ENCODE assay signal across 1 cellular context in genomic region chr3:196637941-196638340, GRCh38. TPM values are rescaled to one million over a fixed set of nuclear protein-coding genes. Genes with fewer than 3 reads are reported as not detected.
"Had no signal": no experiment of that assay in that cellular context is flagged by ENCODE, and none has a peak within 500 bp of the region (broad histone marks: within the 10 kb centered on the region; RNA-seq: fewer than 3 reads in every experiment).

No MANE protein-coding gene starts in this region.

RNA-seq across cellular contexts. Expression of gene NRROS, which starts 1.6 kb away (rescaled TPM):
- total RNA-seq: bronchial epithelial cell had no signal
